25 cellular contexts compared by ENCODE assay signal in genomic region chr9:36031774-36032565, GRCh38.
"Had no signal": no experiment of that assay in that cellular context is flagged by ENCODE, and none has a peak within 500 bp of the region (broad histone marks: within the 10 kb centered on the region; RNA-seq: fewer than 3 reads in every experiment).

No MANE protein-coding gene starts in this region.

- H3K9me3 ChIP-seq: gastroesophageal sphincter, heart left ventricle, tibial artery had no signal

- H3K4me1 ChIP-seq: parathyroid adenoma had no signal

- H3K4me1 Mint-ChIP-seq: activated naive CD4-positive, alpha-beta T cell treated with anti-CD3 and anti-CD28 coated beads, Interleukin-2, amount 50 U/mL, for 24 hours; nephron progenitor cell had no signal

- H3K9me3 Mint-ChIP-seq: activated CD4-positive, alpha-beta T cell treated with anti-CD3 and anti-CD28 coated beads, Interleukin-2, amount 10 ng/mL, durations not matched to agents 7 days and 5 days; activated CD8-positive, alpha-beta T cell treated with anti-CD3 and anti-CD28 coated beads for 36 hours; activated naive CD4-positive, alpha-beta T cell treated with anti-CD3 and anti-CD28 coated beads, Interleukin-2, amount 50 U/mL, for 24 hours; brain; dendritic cell treated with granulocyte-macrophage colony-stimulating factor and Interleukin-4, amounts not matched to agents 40 ng/mL and 50 ng/mL, for 4 days; nephron progenitor cell; stimulated activated naive CD8-positive, alpha-beta T cell treated with anti-CD3 and anti-CD28 coated beads, Interleukin-15, Interleukin-2, amounts not matched to agents 100 ng/mL and 50 ng/mL, for 24 hours had no signal

- H3K27ac ChIP-seq: gastroesophageal sphincter, heart left ventricle, parathyroid adenoma, tibial artery, VCaP had no signal

- DNase-seq: activated CD4-positive, alpha-beta T cell treated with anti-CD3 and anti-CD28 coated beads, Interleukin-2, amount 10 ng/mL, durations not matched to agents 7 days and 5 days; activated CD4-positive, CD25-positive, alpha-beta regulatory T cell treated with anti-CD3 and anti-CD28 coated beads, Interleukin-2, amount 50 U/mL, for 72 hours; activated CD8-positive, alpha-beta memory T cell treated with anti-CD3 and anti-CD28 coated beads, Interleukin-2, amount 10 ng/mL, durations not matched to agents 7 days and 5 days; activated CD8-positive, alpha-beta T cell treated with anti-CD3 and anti-CD28 coated beads for 36 hours; activated effector memory CD4-positive, alpha-beta T cell treated with anti-CD3 and anti-CD28 coated beads, Interleukin-2, amount 50 U/mL, for 16 hours; activated T-cell treated with anti-CD3 and anti-CD28 coated beads for 4 hours; aorta; caudate nucleus; effector CD8-positive, alpha-beta T cell; heart left ventricle; left ventricle myocardium superior; mammary epithelial cell; nephron progenitor cell; right cardiac atrium; stimulated activated CD4-positive, alpha-beta T cell treated with anti-CD3 and anti-CD28 coated beads, Interleukin-1b, Interleukin-23, amount 100 ng/mL, for 48 hours; substantia nigra; T-helper 2 cell; tibial artery had no signal

- H3K27me3 ChIP-seq: gastroesophageal sphincter, heart left ventricle, tibial artery had no signal

- H3K4me3 ChIP-seq: gastroesophageal sphincter, heart left ventricle, tibial artery had no signal

- H3K79me2 ChIP-seq: parathyroid adenoma had no signal

- H3K9ac ChIP-seq: parathyroid adenoma had no signal

- H3K27ac Mint-ChIP-seq: activated CD4-positive, alpha-beta T cell treated with anti-CD3 and anti-CD28 coated beads, Interleukin-2, amount 10 ng/mL, durations not matched to agents 7 days and 5 days; activated CD8-positive, alpha-beta memory T cell treated with anti-CD3 and anti-CD28 coated beads, Interleukin-2, amount 10 ng/mL, durations not matched to agents 7 days and 5 days; activated CD8-positive, alpha-beta T cell treated with anti-CD3 and anti-CD28 coated beads for 36 hours; activated naive CD4-positive, alpha-beta T cell treated with anti-CD3 and anti-CD28 coated beads, Interleukin-2, amount 50 U/mL, for 24 hours; brain; dendritic cell treated with granulocyte-macrophage colony-stimulating factor and Interleukin-4, amounts not matched to agents 40 ng/mL and 50 ng/mL, for 4 days; nephron progenitor cell; stimulated activated naive CD8-positive, alpha-beta T cell treated with anti-CD3 and anti-CD28 coated beads, Interleukin-15, Interleukin-2, amounts not matched to agents 100 ng/mL and 50 ng/mL, for 24 hours had no signal

- H3K27me3 Mint-ChIP-seq: activated CD8-positive, alpha-beta T cell treated with anti-CD3 and anti-CD28 coated beads for 36 hours; activated naive CD4-positive, alpha-beta T cell treated with anti-CD3 and anti-CD28 coated beads, Interleukin-2, amount 50 U/mL, for 24 hours had no signal

- H3K36me3 ChIP-seq: gastroesophageal sphincter, heart left ventricle, tibial artery had no signal

- H2AFZ ChIP-seq: parathyroid adenoma had no signal

- ATAC-seq: activated CD8-positive, alpha-beta memory T cell treated with anti-CD3 and anti-CD28 coated beads, Interleukin-2, amount 10 ng/mL, durations not matched to agents 7 days and 5 days; activated CD8-positive, alpha-beta T cell treated with anti-CD3 and anti-CD28 coated beads for 36 hours; gastroesophageal sphincter; heart left ventricle; left ventricle myocardium superior; right cardiac atrium had no signal

- H3K4me3 Mint-ChIP-seq: activated CD4-positive, alpha-beta T cell treated with anti-CD3 and anti-CD28 coated beads, Interleukin-2, amount 10 ng/mL, durations not matched to agents 7 days and 5 days; activated CD8-positive, alpha-beta memory T cell treated with anti-CD3 and anti-CD28 coated beads, Interleukin-2, amount 10 ng/mL, durations not matched to agents 7 days and 5 days; activated CD8-positive, alpha-beta T cell treated with anti-CD3 and anti-CD28 coated beads for 36 hours; activated naive CD4-positive, alpha-beta T cell treated with anti-CD3 and anti-CD28 coated beads, Interleukin-2, amount 50 U/mL, for 24 hours; brain; dendritic cell treated with granulocyte-macrophage colony-stimulating factor and Interleukin-4, amounts not matched to agents 40 ng/mL and 50 ng/mL, for 4 days; nephron progenitor cell; stimulated activated naive CD8-positive, alpha-beta T cell treated with anti-CD3 and anti-CD28 coated beads, Interleukin-15, Interleukin-2, amounts not matched to agents 100 ng/mL and 50 ng/mL, for 24 hours had no signal

- H3K36me3 Mint-ChIP-seq: activated CD8-positive, alpha-beta memory T cell treated with anti-CD3 and anti-CD28 coated beads, Interleukin-2, amount 10 ng/mL, durations not matched to agents 7 days and 5 days; activated naive CD4-positive, alpha-beta T cell treated with anti-CD3 and anti-CD28 coated beads, Interleukin-2, amount 50 U/mL, for 24 hours; brain had no signal
